8 cellular contexts compared by ENCODE assay signal in the genomic region with DNA sequence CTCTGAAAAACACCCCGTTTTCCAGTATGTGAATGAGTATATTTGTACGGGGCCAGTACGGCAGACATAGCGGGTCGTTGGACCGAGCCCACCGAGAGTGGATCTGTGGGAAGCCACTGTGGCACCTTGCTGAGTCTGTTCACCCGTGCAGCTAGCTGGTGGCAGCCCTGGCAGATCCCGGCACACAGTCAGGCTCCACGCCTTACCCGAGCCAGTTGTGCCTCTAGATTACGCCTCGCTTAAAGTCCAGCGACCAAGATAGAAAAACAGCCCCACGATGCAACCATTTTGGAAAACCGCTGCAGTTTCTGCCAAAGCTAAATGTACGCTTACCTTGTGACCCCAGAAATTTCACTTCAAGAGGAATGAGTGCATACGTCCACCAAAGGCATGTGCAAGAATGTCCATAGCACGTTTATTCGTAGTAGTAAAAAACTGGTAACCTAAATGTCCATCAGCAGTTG. TPM values are rescaled to one million over a fixed set of nuclear protein-coding genes. Genes with fewer than 3 reads are reported as not detected.
DNase-seq lines count a peak whose midpoint lies in the region; ATAC-seq and TF ChIP-seq lines count a peak whose summit lies in the region.

No MANE protein-coding gene starts in this region.

- H3F3A ChIP-seq in neural progenitor cell (ENCODE audit: low read depth), result peaks cover 9% of the 10 kb centered on the region

- H3K27ac Mint-ChIP-seq in neural progenitor cell, result peak overlapping the region; percentile 96

- H3K4me1 Mint-ChIP-seq in neural progenitor cell, result peaks cover 23% of the 10 kb centered on the region

- H3K9ac ChIP-seq in neural progenitor cell, result peak overlapping the region; percentile 62

- H3K4me2 ChIP-seq in neural progenitor cell, result peak overlapping the region; percentile 84

- TF ChIP-seq CTCF in AG10803 (conservative IDR thresholded peaks at IDR 0.05; ENCODE audit: low read length), result no peak
- no peak for TF ChIP-seq CTCF in Peyer's patch (IDR thresholded peaks at IDR 0.05)
- TF ChIP-seq CTCF in neural progenitor cell (IDR thresholded peaks at IDR 0.05), result no peak

- ATAC-seq in GM19463 (IDR thresholded peaks at IDR 0.05; ENCODE audit: unreplicated experiment), result peak; percentile 24
- peak; percentile 48 for ATAC-seq in esophagus mucosa
- no peak for ATAC-seq in GM19467 (IDR thresholded peaks at IDR 0.05; ENCODE audit: unreplicated experiment)

- H3K4me3 ChIP-seq in AG10803 (ENCODE audit: low read length) (peak overlapping the region; percentile 74), Peyer's patch (peak overlapping the region; percentile 65 to 87 (median 77)), neural progenitor cell (peak overlapping the region; percentile 82)

- H4K20me1 ChIP-seq in neural progenitor cell (ENCODE audit: low read depth), result peaks cover 36% of the 10 kb centered on the region

- H3K4me1 ChIP-seq in Peyer's patch (peaks cover 0 to 34% (median 2%) of the 10 kb centered on the region in 4 donors), neural progenitor cell (peaks cover 8% of the 10 kb centered on the region)

- H3K36me3 ChIP-seq in Peyer's patch (no peaks in the 10 kb centered on the region), neural progenitor cell (no peaks in the 10 kb centered on the region)

- peaks cover 47% of the 10 kb centered on the region for H3K79me2 ChIP-seq in neural progenitor cell (ENCODE audit: low read depth)

- no peaks in the 10 kb centered on the region for H3K9me3 ChIP-seq in Peyer's patch
- H3K9me3 ChIP-seq in neural progenitor cell (ENCODE audit: low read depth), result no peaks in the 10 kb centered on the region

- no peak for DNase-seq in AG10803 (ENCODE audit: low read depth)
- DNase-seq in Peyer's patch, result no peak
- no peak for DNase-seq in neural progenitor cell (ENCODE audit: low spot score)
- no peak for DNase-seq in cortex of kidney (lab: John Stamatoyannopoulos, UW)
- DNase-seq in DMS53 treated with DMSO at 0.1 percent for 48 hours (lab: John Stamatoyannopoulos, UW; ENCODE audit: unreplicated experiment), result no peak

- peak overlapping the region; percentile 98 for H3K4me3 Mint-ChIP-seq in neural progenitor cell

- peaks cover 7% of the 10 kb centered on the region for H3K27me3 Mint-ChIP-seq in neural progenitor cell (ENCODE audit: insufficient read depth, low read depth)

- H2AFZ ChIP-seq in neural progenitor cell (replicated peaks), result peak overlapping the region; percentile 83

- peak overlapping the region; percentile 91 to 94 (median 92) for H3K27ac ChIP-seq in Peyer's patch
- H3K27ac ChIP-seq in neural progenitor cell, result peak overlapping the region; percentile 89

- H3K27me3 ChIP-seq in Peyer's patch (no peaks in the 10 kb centered on the region), neural progenitor cell (no peaks in the 10 kb centered on the region)

- H3K36me3 Mint-ChIP-seq in neural progenitor cell, result peaks cover 10% of the 10 kb centered on the region

- peaks cover 2% of the 10 kb centered on the region for H3K9me3 Mint-ChIP-seq in neural progenitor cell

- no peak for TF ChIP-seq POLR2A in Peyer's patch (IDR thresholded peaks at IDR 0.05)

RNA-seq across cellular contexts. Expression of gene WDR33, which starts 0.5 kb away (rescaled TPM):
- total RNA-seq in Peyer's patch (10 to 100 TPM; 41.3 to 51.6 (median 45.1) TPM), esophagus mucosa (38.3 TPM), neural progenitor cell (ENCODE audit: low replicate concordance) (43.7 and 83.4 TPM in 2 replicates)

RNA-seq across cellular contexts. Expression of gene POLR2D, which starts 46.5 kb away (rescaled TPM):
- total RNA-seq in Peyer's patch (10 to 100 TPM in 2 of 4 donors, 1 to 10 TPM in 2; 8.8 to 10.7 (median 9.8) TPM), esophagus mucosa (17.3 TPM), neural progenitor cell (ENCODE audit: low replicate concordance) (32.2 and 33.7 TPM in 2 replicates)
